16 cellular contexts compared by ENCODE assay signal in genomic region chr9:30250872-30251271, GRCh38.
DNase-seq lines count a peak whose midpoint lies in the region; ATAC-seq and TF ChIP-seq lines count a peak whose summit lies in the region.
"Had no signal": no experiment of that assay in that cellular context is flagged by ENCODE, and none has a peak within 500 bp of the region (broad histone marks: within the 10 kb centered on the region; RNA-seq: fewer than 3 reads in every experiment).

No MANE protein-coding gene starts in this region.

- no peak overlapping the region for H4K8ac ChIP-seq in H9 (replicated peaks; ENCODE audit: insufficient read length, low read depth, low read length)

- H3K4me3 Mint-ChIP-seq in GM23338 (no peak overlapping the region), H9 (no peak overlapping the region), WTC11 (no peak overlapping the region; the same call in 1 of the 2 replicates)
- no peak overlapping the region for H3K4me3 Mint-ChIP-seq in activated CD4-positive, alpha-beta T cell treated with anti-CD3 and anti-CD28 coated beads, Interleukin-2, amount 10 ng/mL, durations not matched to agents 24 days and 14 days
- H3K4me3 Mint-ChIP-seq: CD4-positive, alpha-beta memory T cell had no signal

- H3K14ac ChIP-seq in H9 (ENCODE audit: insufficient read depth, low read length) = no peak overlapping the region

- H3K23ac ChIP-seq in H9 (ENCODE audit: insufficient read length, low read depth, low read length) = no peak overlapping the region

- no peaks in the 10 kb centered on the region for H3K36me3 Mint-ChIP-seq in GM23338 (ENCODE audit: low read depth)
- no peaks in the 10 kb centered on the region for H3K36me3 Mint-ChIP-seq in H9 (ENCODE audit: insufficient read depth in 1 of 3, low read depth in 3 of 3)
- no peaks in the 10 kb centered on the region for H3K36me3 Mint-ChIP-seq in WTC11
- no peaks in the 10 kb centered on the region for H3K36me3 Mint-ChIP-seq in activated CD4-positive, alpha-beta T cell treated with anti-CD3 and anti-CD28 coated beads, Interleukin-2, amount 10 ng/mL, durations not matched to agents 24 days and 14 days (ENCODE audit: low read depth)
- H3K36me3 Mint-ChIP-seq: CD4-positive, alpha-beta memory T cell had no signal

- H3K36me3 ChIP-seq in GM23338 (ENCODE audit: insufficient read depth) = no peaks in the 10 kb centered on the region
- no peaks in the 10 kb centered on the region for H3K36me3 ChIP-seq in left ventricle myocardium inferior

- H3T11ph ChIP-seq in H9 (ENCODE audit: low read length) = no peak overlapping the region

- WGBS in H9 (ENCODE audit: extremely low coverage, insufficient read length, low lambda C conversion rate) = no CpG with 5 or more reads among the region's 1 CpG

- no peaks in the 10 kb centered on the region for H3K23me2 ChIP-seq in H9 (ENCODE audit: insufficient read length, low read depth, low read length, poor library complexity, severe bottlenecking)

- no peaks in the 10 kb centered on the region for H3K9me3 ChIP-seq in H9 (ENCODE audit: control insufficient read depth, low read depth, low read length)
- no peaks in the 10 kb centered on the region for H3K9me3 ChIP-seq in left ventricle myocardium inferior (replicated peaks)

- intact Hi-C loops in activated CD4-positive, alpha-beta T cell treated with anti-CD3 and anti-CD28 coated beads, Interleukin-2, amount 10 ng/mL, durations not matched to agents 24 days and 14 days (cut with micrococcal nuclease) = no loop called here
- intact Hi-C loops in left ventricle myocardium inferior (cut with micrococcal nuclease) = no loop called here

- CTCF ChIA-PET in WTC11 (lab: Charles Lee) = no interaction called here

- H3K18ac ChIP-seq in H9 (ENCODE audit: insufficient read length, low read depth, low read length) = no peak overlapping the region

- H2BK20ac ChIP-seq in H9 (ENCODE audit: low read depth, low read length, poor library complexity, severe bottlenecking) = no peak overlapping the region

- POLR2A ChIA-PET in WTC11 (lab: Charles Lee) = no interaction called here

- H3K4me2 ChIP-seq in GM23338 (no peak overlapping the region), H9 (ENCODE audit: insufficient read depth, insufficient read length, low read length) (no peak overlapping the region)

- H3K4ac ChIP-seq in H9 (ENCODE audit: low read depth, low read length) = no peak overlapping the region

- H3K27me3 ChIP-seq in GM23338 (ENCODE audit: insufficient read depth) = no peaks in the 10 kb centered on the region
- no peaks in the 10 kb centered on the region for H3K27me3 ChIP-seq in H9 (ENCODE audit: insufficient read depth, low read length)
- H3K27me3 ChIP-seq in left ventricle myocardium inferior (ENCODE audit: low read depth) = no peaks in the 10 kb centered on the region

- H3K27ac Mint-ChIP-seq in GM23338 (peak overlapping the region; percentile 56; the same call in 1 of the 2 replicates), H9 (peak overlapping the region; percentile 45 to 62 (median 58); a peak in 2 of 7 replicates), WTC11 (peak overlapping the region; percentile 42; the same call in 1 of the 2 replicates)
- H3K27ac Mint-ChIP-seq in activated CD4-positive, alpha-beta T cell treated with anti-CD3 and anti-CD28 coated beads, Interleukin-2, amount 10 ng/mL, durations not matched to agents 24 days and 14 days = no peak overlapping the region
- H3K27ac Mint-ChIP-seq: CD4-positive, alpha-beta memory T cell had no signal

- no peak for TF ChIP-seq CTCF in GM23338 (conservative IDR thresholded peaks at IDR 0.05; ENCODE audit: low read depth in 2 of 2)
- no peak for TF ChIP-seq CTCF in H9 (conservative IDR thresholded peaks at IDR 0.05)
- TF ChIP-seq CTCF in WTC11 (IDR thresholded peaks at IDR 0.05) = no peak
- no peak for TF ChIP-seq CTCF in left ventricle myocardium inferior (IDR thresholded peaks at IDR 0.05; ENCODE audit: borderline replicate concordance)

- no peak overlapping the region for H2BK5ac ChIP-seq in H9 (ENCODE audit: insufficient read length, low read length)

- no peaks in the 10 kb centered on the region for H3F3A ChIP-seq in GM23338 (replicated peaks; ENCODE audit: low read depth)

- H2BK120ac ChIP-seq in H9 (ENCODE audit: low read depth, low read length, poor library complexity, severe bottlenecking) = no peak overlapping the region

- H3K79me2 ChIP-seq in GM23338 (replicated peaks; ENCODE audit: insufficient read depth) (no peaks in the 10 kb centered on the region), H9 (ENCODE audit: insufficient read depth, low read length) (no peaks in the 10 kb centered on the region)

- H3K79me1 ChIP-seq in H9 (ENCODE audit: insufficient read depth, low read depth, low read length, poor library complexity, severe bottlenecking) = no peaks in the 10 kb centered on the region

- H2AK5ac ChIP-seq in H9 (ENCODE audit: insufficient read length, low read length) = no peak overlapping the region

- DNase-seq in GM23338 (ENCODE audit: low spot score) = no peak
- no peak for DNase-seq in H9
- DNase-seq in WTC11 (ENCODE audit: low spot score) = no peak
- DNase-seq in left kidney (ENCODE audit: low read depth, low spot score) = peak; percentile 7
- no peak for DNase-seq in NCI-H1092 treated with DMSO at 0.1 percent for 48 hours (lab: John Stamatoyannopoulos, UW)
- DNase-seq in activated CD4-positive, alpha-beta T cell treated with anti-CD3 and anti-CD28 coated beads, Interleukin-2, amount 10 ng/mL, durations not matched to agents 24 days and 14 days = no peak
- DNase-seq in left ventricle myocardium inferior = no peak
- DNase-seq: C1 segment of cervical spinal cord; Calu3; CD4-positive, alpha-beta memory T cell; COR-L47; DMS53; DMS79 treated with DMSO at 0.1 percent for 48 hours; GF-D8; HCEC 1CT had no signal

- no peak overlapping the region for H3K4me3 ChIP-seq in GM23338
- no peak overlapping the region for H3K4me3 ChIP-seq in left ventricle myocardium inferior

- H3K27me3 Mint-ChIP-seq in GM23338 (ENCODE audit: insufficient read depth, low read depth, poor library complexity) = no peaks in the 10 kb centered on the region
- H3K27me3 Mint-ChIP-seq in H9 (ENCODE audit: low read depth) = no peaks in the 10 kb centered on the region
- H3K27me3 Mint-ChIP-seq in WTC11 (ENCODE audit: low read depth) = no peaks in the 10 kb centered on the region
- H3K27me3 Mint-ChIP-seq in activated CD4-positive, alpha-beta T cell treated with anti-CD3 and anti-CD28 coated beads, Interleukin-2, amount 10 ng/mL, durations not matched to agents 24 days and 14 days = no peaks in the 10 kb centered on the region
- H3K27me3 Mint-ChIP-seq: CD4-positive, alpha-beta memory T cell had no signal

- H4K20me1 ChIP-seq in GM23338 (replicated peaks; ENCODE audit: insufficient read depth) (no peaks in the 10 kb centered on the region), H9 (ENCODE audit: control insufficient read depth, insufficient read depth, insufficient read length) (no peaks in the 10 kb centered on the region)

- no peak overlapping the region for H4K91ac ChIP-seq in H9 (ENCODE audit: insufficient read length, low read depth, low read length)

- H2BK12ac ChIP-seq in H9 (ENCODE audit: insufficient read length, low read depth, low read length) = no peak overlapping the region

- H2AFZ ChIP-seq in GM23338 = peak overlapping the region; percentile 80; the same call in 1 of the 2 replicates
- H2AFZ ChIP-seq in H9 (ENCODE audit: low read length) = no peak overlapping the region

- no peaks in the 10 kb centered on the region for H3K9me3 Mint-ChIP-seq in GM23338
- H3K9me3 Mint-ChIP-seq in H9 = no peaks in the 10 kb centered on the region
- no peaks in the 10 kb centered on the region for H3K9me3 Mint-ChIP-seq in WTC11
- no peaks in the 10 kb centered on the region for H3K9me3 Mint-ChIP-seq in activated CD4-positive, alpha-beta T cell treated with anti-CD3 and anti-CD28 coated beads, Interleukin-2, amount 10 ng/mL, durations not matched to agents 24 days and 14 days

- ATAC-seq in GM23338 (no peak), WTC11 (peak; percentile 43), GM21390 (IDR thresholded peaks at IDR 0.05; ENCODE audit: unreplicated experiment) (no peak)

- no peak overlapping the region for H3K9ac ChIP-seq in H9 (ENCODE audit: extremely low read depth, insufficient read length, low read length)

- peaks cover 15% of the 10 kb centered on the region; the same call in 1 of the 2 replicates for H3K4me1 ChIP-seq in GM23338 (ENCODE audit: insufficient read depth)
- no peaks in the 10 kb centered on the region for H3K4me1 ChIP-seq in H9 (ENCODE audit: insufficient read depth, low read length)
- no peaks in the 10 kb centered on the region for H3K4me1 ChIP-seq in left ventricle myocardium inferior

- H3K4me1 Mint-ChIP-seq in GM23338 (peaks cover 25% of the 10 kb centered on the region), H9 (peaks cover 14 to 15% of the 10 kb centered on the region in 2 experiments), WTC11 (peaks cover 26% of the 10 kb centered on the region)
- no peaks in the 10 kb centered on the region for H3K4me1 Mint-ChIP-seq in activated CD4-positive, alpha-beta T cell treated with anti-CD3 and anti-CD28 coated beads, Interleukin-2, amount 10 ng/mL, durations not matched to agents 24 days and 14 days
- H3K4me1 Mint-ChIP-seq: CD4-positive, alpha-beta memory T cell had no signal

- no peak overlapping the region for H3K56ac ChIP-seq in H9 (ENCODE audit: insufficient read length, low read depth, low read length)

- H3K9me2 ChIP-seq in GM23338 (ENCODE audit: insufficient read depth) = no peaks in the 10 kb centered on the region

- H2BK15ac ChIP-seq in H9 (ENCODE audit: low read depth, low read length) = no peak overlapping the region

- no peak overlapping the region for H3K27ac ChIP-seq in GM23338 (ENCODE audit: low read depth)
- no peak overlapping the region for H3K27ac ChIP-seq in H9 (ENCODE audit: insufficient read length, low read depth, low read length)
- no peak overlapping the region for H3K27ac ChIP-seq in left ventricle myocardium inferior (replicated peaks)

- H4K5ac ChIP-seq in H9 (ENCODE audit: insufficient read length, low read depth, low read length) = no peak overlapping the region

TF ChIP-seq in GM23338, 12 proteins besides CTCF, POLR2A, EP300 and RAD21 (continues in another document):
- TF ChIP-seq POLR2AphosphoS5 (IDR thresholded peaks at IDR 0.05; ENCODE audit: low read depth) = no peak
- TF ChIP-seq EZH2phosphoT487 (IDR thresholded peaks at IDR 0.05; ENCODE audit: unreplicated experiment) = no peak
- TF ChIP-seq STAT1 (IDR thresholded peaks at IDR 0.05; ENCODE audit: unreplicated experiment) = no peak
- TF ChIP-seq JUNB (IDR thresholded peaks at IDR 0.05; ENCODE audit: unreplicated experiment) = no peak
- no peak for TF ChIP-seq CREB1 (CRISPR knock-in tag; IDR thresholded peaks at IDR 0.05; ENCODE audit: low read depth)
